ENCODE assay signal across 1 cellular context in the genomic region with DNA sequence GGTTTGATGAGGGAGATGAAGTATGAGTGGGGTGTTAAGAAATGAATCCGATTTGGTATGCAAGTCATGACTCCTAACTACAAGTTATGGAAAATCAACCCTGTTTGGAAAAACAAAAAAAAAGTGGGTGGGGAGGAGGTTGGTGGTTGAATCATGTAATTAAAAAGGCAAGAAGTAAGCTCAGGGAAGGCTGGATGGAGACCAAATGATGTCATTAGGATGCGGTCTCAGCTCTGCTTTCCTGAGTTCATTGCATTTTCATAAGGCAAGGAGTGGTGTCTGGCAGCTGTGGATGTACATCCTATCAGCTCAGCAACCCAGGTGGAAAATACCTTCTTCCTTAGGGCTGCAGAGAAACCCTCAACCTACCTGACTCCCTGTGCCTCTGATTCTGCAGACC.
TF ChIP-seq lines count a peak whose summit lies in the region.

No MANE protein-coding gene starts in this region.

TF ChIP-seq in HEK293, 187 proteins besides CTCF, POLR2A, EP300 and RAD21 (continued from another document):
- TF ChIP-seq, protein P1, sequence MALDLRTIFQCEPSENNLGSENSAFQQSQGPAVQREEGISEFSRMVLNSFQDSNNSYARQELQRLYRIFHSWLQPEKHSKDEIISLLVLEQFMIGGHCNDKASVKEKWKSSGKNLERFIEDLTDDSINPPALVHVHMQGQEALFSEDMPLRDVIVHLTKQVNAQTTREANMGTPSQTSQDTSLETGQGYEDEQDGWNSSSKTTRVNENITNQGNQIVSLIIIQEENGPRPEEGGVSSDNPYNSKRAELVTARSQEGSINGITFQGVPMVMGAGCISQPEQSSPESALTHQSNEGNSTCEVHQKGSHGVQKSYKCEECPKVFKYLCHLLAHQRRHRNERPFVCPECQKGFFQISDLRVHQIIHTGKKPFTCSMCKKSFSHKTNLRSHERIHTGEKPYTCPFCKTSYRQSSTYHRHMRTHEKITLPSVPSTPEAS (tag by site-specific recombination; IDR thresholded peaks at IDR 0.05), result no peak
- TF ChIP-seq, protein P2, sequence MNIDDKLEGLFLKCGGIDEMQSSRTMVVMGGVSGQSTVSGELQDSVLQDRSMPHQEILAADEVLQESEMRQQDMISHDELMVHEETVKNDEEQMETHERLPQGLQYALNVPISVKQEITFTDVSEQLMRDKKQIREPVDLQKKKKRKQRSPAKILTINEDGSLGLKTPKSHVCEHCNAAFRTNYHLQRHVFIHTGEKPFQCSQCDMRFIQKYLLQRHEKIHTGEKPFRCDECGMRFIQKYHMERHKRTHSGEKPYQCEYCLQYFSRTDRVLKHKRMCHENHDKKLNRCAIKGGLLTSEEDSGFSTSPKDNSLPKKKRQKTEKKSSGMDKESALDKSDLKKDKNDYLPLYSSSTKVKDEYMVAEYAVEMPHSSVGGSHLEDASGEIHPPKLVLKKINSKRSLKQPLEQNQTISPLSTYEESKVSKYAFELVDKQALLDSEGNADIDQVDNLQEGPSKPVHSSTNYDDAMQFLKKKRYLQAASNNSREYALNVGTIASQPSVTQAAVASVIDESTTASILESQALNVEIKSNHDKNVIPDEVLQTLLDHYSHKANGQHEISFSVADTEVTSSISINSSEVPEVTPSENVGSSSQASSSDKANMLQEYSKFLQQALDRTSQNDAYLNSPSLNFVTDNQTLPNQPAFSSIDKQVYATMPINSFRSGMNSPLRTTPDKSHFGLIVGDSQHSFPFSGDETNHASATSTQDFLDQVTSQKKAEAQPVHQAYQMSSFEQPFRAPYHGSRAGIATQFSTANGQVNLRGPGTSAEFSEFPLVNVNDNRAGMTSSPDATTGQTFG (tag by site-specific recombination; IDR thresholded peaks at IDR 0.05; ENCODE audit: borderline replicate concordance), result no peak
- TF ChIP-seq ZNF664 (tag by site-specific recombination; IDR thresholded peaks at IDR 0.05), result no peak
- no peak for TF ChIP-seq ZNF473 (tag by site-specific recombination; IDR thresholded peaks at IDR 0.05)
- TF ChIP-seq ZNF621 (tag by site-specific recombination; IDR thresholded peaks at IDR 0.05), result no peak
- no peak for TF ChIP-seq PRDM1 (tag by site-specific recombination; IDR thresholded peaks at IDR 0.05)
- TF ChIP-seq ZBTB21 (tag by site-specific recombination; IDR thresholded peaks at IDR 0.05), result 0 out of 2 replicates have a peak, but pooled peaks have one; percentile 10
- no peak for TF ChIP-seq ZNF521 (tag by site-specific recombination; IDR thresholded peaks at IDR 0.05)
- TF ChIP-seq, protein P3, sequence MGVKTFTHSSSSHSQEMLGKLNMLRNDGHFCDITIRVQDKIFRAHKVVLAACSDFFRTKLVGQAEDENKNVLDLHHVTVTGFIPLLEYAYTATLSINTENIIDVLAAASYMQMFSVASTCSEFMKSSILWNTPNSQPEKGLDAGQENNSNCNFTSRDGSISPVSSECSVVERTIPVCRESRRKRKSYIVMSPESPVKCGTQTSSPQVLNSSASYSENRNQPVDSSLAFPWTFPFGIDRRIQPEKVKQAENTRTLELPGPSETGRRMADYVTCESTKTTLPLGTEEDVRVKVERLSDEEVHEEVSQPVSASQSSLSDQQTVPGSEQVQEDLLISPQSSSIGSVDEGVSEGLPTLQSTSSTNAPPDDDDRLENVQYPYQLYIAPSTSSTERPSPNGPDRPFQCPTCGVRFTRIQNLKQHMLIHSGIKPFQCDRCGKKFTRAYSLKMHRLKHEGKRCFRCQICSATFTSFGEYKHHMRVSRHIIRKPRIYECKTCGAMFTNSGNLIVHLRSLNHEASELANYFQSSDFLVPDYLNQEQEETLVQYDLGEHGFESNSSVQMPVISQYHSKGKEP (tag by site-specific recombination; IDR thresholded peaks at IDR 0.05), result no peak
- no peak for TF ChIP-seq ZBTB1 (tag by site-specific recombination; IDR thresholded peaks at IDR 0.05)
- TF ChIP-seq ZNF24 (tag by site-specific recombination; IDR thresholded peaks at IDR 0.05), result no peak
- no peak for TF ChIP-seq ZNF670 (tag by site-specific recombination; IDR thresholded peaks at IDR 0.05; ENCODE audit: low read depth)
- TF ChIP-seq, protein P4, sequence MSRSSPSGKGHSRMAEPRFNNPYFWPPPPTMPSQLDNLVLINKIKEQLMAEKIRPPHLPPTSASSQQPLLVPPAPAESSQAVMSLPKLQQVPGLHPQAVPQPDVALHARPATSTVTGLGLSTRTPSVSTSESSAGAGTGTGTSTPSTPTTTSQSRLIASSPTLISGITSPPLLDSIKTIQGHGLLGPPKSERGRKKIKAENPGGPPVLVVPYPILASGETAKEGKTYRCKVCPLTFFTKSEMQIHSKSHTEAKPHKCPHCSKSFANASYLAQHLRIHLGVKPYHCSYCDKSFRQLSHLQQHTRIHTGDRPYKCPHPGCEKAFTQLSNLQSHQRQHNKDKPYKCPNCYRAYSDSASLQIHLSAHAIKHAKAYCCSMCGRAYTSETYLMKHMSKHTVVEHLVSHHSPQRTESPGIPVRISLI (tag by site-specific recombination; IDR thresholded peaks at IDR 0.05), result no peak
- TF ChIP-seq ZNF132 (tag by site-specific recombination; IDR thresholded peaks at IDR 0.05; ENCODE audit: borderline replicate concordance), result no peak
- TF ChIP-seq ZNF214 (tag by site-specific recombination; IDR thresholded peaks at IDR 0.05; ENCODE audit: borderline replicate concordance), result no peak
- peak; percentile 52; the same call in 1 of the 2 replicates for TF ChIP-seq ZBTB17 (tag by site-specific recombination; IDR thresholded peaks at IDR 0.05)
- TF ChIP-seq ZNF548 (tag by site-specific recombination; IDR thresholded peaks at IDR 0.05), result peak; percentile 10; the same call in 1 of the 2 replicates
- no peak for TF ChIP-seq ZNF501 (tag by site-specific recombination; IDR thresholded peaks at IDR 0.05)
- TF ChIP-seq, protein P5, sequence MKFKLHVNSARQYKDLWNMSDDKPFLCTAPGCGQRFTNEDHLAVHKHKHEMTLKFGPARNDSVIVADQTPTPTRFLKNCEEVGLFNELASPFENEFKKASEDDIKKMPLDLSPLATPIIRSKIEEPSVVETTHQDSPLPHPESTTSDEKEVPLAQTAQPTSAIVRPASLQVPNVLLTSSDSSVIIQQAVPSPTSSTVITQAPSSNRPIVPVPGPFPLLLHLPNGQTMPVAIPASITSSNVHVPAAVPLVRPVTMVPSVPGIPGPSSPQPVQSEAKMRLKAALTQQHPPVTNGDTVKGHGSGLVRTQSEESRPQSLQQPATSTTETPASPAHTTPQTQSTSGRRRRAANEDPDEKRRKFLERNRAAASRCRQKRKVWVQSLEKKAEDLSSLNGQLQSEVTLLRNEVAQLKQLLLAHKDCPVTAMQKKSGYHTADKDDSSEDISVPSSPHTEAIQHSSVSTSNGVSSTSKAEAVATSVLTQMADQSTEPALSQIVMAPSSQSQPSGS (tag by site-specific recombination; IDR thresholded peaks at IDR 0.05; ENCODE audit: low read depth), result peak; percentile 85
- TF ChIP-seq, protein P6, sequence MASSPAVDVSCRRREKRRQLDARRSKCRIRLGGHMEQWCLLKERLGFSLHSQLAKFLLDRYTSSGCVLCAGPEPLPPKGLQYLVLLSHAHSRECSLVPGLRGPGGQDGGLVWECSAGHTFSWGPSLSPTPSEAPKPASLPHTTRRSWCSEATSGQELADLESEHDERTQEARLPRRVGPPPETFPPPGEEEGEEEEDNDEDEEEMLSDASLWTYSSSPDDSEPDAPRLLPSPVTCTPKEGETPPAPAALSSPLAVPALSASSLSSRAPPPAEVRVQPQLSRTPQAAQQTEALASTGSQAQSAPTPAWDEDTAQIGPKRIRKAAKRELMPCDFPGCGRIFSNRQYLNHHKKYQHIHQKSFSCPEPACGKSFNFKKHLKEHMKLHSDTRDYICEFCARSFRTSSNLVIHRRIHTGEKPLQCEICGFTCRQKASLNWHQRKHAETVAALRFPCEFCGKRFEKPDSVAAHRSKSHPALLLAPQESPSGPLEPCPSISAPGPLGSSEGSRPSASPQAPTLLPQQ (tag by site-specific recombination; IDR thresholded peaks at IDR 0.05), result no peak
- TF ChIP-seq ZNF114 (tag by site-specific recombination; IDR thresholded peaks at IDR 0.05), result no peak
- no peak for TF ChIP-seq ZNF391 (tag by site-specific recombination; IDR thresholded peaks at IDR 0.05; ENCODE audit: borderline replicate concordance, low read depth)
- no peak for TF ChIP-seq ZBTB8A (tag by site-specific recombination; IDR thresholded peaks at IDR 0.05)
- TF ChIP-seq SP2 (tag by site-specific recombination; IDR thresholded peaks at IDR 0.05), result no peak
- TF ChIP-seq ZNF600 (tag by site-specific recombination; IDR thresholded peaks at IDR 0.05), result no peak
- TF ChIP-seq ZNF624 (tag by site-specific recombination; IDR thresholded peaks at IDR 0.05), result no peak
- TF ChIP-seq RBAK (tag by site-specific recombination; IDR thresholded peaks at IDR 0.05), result no peak
